In genomic region chr21:32719085-32719484, GRCh38 we compare ENCODE assay signal across 17 cellular contexts. TPM values are rescaled to one million over a fixed set of nuclear protein-coding genes. Genes with fewer than 3 reads are reported as not detected.
DNase-seq lines count a peak whose midpoint lies in the region; ATAC-seq and TF ChIP-seq lines count a peak whose summit lies in the region.
"Had no signal": no experiment of that assay in that cellular context is flagged by ENCODE, and none has a peak within 500 bp of the region (broad histone marks: within the 10 kb centered on the region; RNA-seq: fewer than 3 reads in every experiment).

No MANE protein-coding gene starts in this region.

- TF ChIP-seq CTCF in CD14-positive monocyte (IDR thresholded peaks at IDR 0.05): no peak

- H3K9me3 Mint-ChIP-seq in CD14-positive monocyte: peaks cover 0 to 3% (median 0%) of the 10 kb centered on the region in 7 donors
- H3K9me3 Mint-ChIP-seq in stimulated activated memory B cell treated with anti-CD40 and anti-IgM and Interleukin-4, amounts not matched to agents 10 μg/mL and 1 μg/mL and 100 μg/mL, for 72 hours: peaks cover 4% of the 10 kb centered on the region
- H3K9me3 Mint-ChIP-seq: HFFc6 had no signal

- peaks cover 25% of the 10 kb centered on the region for H3K4me1 Mint-ChIP-seq in CD14-positive monocyte
- H3K4me1 Mint-ChIP-seq in stimulated activated memory B cell treated with anti-CD40 and anti-IgM and Interleukin-4, amounts not matched to agents 10 μg/mL and 1 μg/mL and 100 μg/mL, for 72 hours: no peaks in the 10 kb centered on the region

- ATAC-seq in left colon: peak; percentile 26
- no peak for ATAC-seq in GM18868 (IDR thresholded peaks at IDR 0.05; ENCODE audit: unreplicated experiment)
- no peak for ATAC-seq in stimulated activated memory B cell treated with anti-CD40 and anti-IgM and Interleukin-4, amounts not matched to agents 10 μg/mL and 1 μg/mL and 100 μg/mL, for 72 hours

- no peak overlapping the region for H3K9ac ChIP-seq in SK-N-MC (ENCODE audit: insufficient read length)

- peaks cover 45 to 60% of the 10 kb centered on the region in 2 donors for H3K36me3 Mint-ChIP-seq in CD14-positive monocyte
- H3K36me3 Mint-ChIP-seq in stimulated activated memory B cell treated with anti-CD40 and anti-IgM and Interleukin-4, amounts not matched to agents 10 μg/mL and 1 μg/mL and 100 μg/mL, for 72 hours: peaks cover 51% of the 10 kb centered on the region

- DNase-seq in CD14-positive monocyte (ENCODE audit: low spot score): no peak
- peak; percentile 11 for DNase-seq in HT-29 (ENCODE audit: low spot score)
- peak; percentile 83 for DNase-seq in SK-N-MC (ENCODE audit: low read depth, low spot score)
- DNase-seq in left colon: no peak
- DNase-seq in stimulated activated CD4-positive, alpha-beta T cell treated with anti-CD3 and anti-CD28 coated beads, Interleukin-2, amount 100 ng/mL, for 24 hours: no peak
- no peak for DNase-seq in SK-N-DZ (ENCODE audit: low spot score)
- DNase-seq: AML-193; CD4-positive, CD25-positive, alpha-beta regulatory T cell; HFFc6; IMR-90; Kasumi-1; NCI-H146; NCI-H2081 treated with DMSO at 0.1 percent for 48 hours; NCI-H510A; SIG-M5 had no signal

- H3K27ac ChIP-seq in SK-N-MC: 0 out of 2 replicates have a peak overlapping the region, but pooled peaks have one; percentile 21

- H3K4me3 ChIP-seq in SK-N-MC: peak overlapping the region; percentile 17; the same call in 1 of the 2 replicates

- no peaks in the 10 kb centered on the region for H3K27me3 Mint-ChIP-seq in CD14-positive monocyte (ENCODE audit: low read depth in 3 of 3)
- H3K27me3 Mint-ChIP-seq in stimulated activated memory B cell treated with anti-CD40 and anti-IgM and Interleukin-4, amounts not matched to agents 10 μg/mL and 1 μg/mL and 100 μg/mL, for 72 hours: peaks cover 52% of the 10 kb centered on the region
- H3K27me3 Mint-ChIP-seq: CD4-positive, CD25-positive, alpha-beta regulatory T cell had no signal

- no peaks in the 10 kb centered on the region for H3K9me3 ChIP-seq in SK-N-MC (ENCODE audit: low read depth, low read length)

- peak overlapping the region in 5 of 7 donors; percentile 44 to 81 (median 55) for H3K27ac Mint-ChIP-seq in CD14-positive monocyte
- no peak overlapping the region for H3K27ac Mint-ChIP-seq in stimulated activated memory B cell treated with anti-CD40 and anti-IgM and Interleukin-4, amounts not matched to agents 10 μg/mL and 1 μg/mL and 100 μg/mL, for 72 hours
- H3K27ac Mint-ChIP-seq: HFFc6 had no signal

- H3K36me3 ChIP-seq in SK-N-MC (ENCODE audit: insufficient read depth, low read length): peaks cover 7% of the 10 kb centered on the region

- intact Hi-C loops in CD14-positive monocyte (cut with micrococcal nuclease): no loop called here
- intact Hi-C loops in left colon (cut with DNase I, micrococcal nuclease): no loop called here

- no peak overlapping the region for H3K4me3 Mint-ChIP-seq in CD14-positive monocyte
- H3K4me3 Mint-ChIP-seq in stimulated activated memory B cell treated with anti-CD40 and anti-IgM and Interleukin-4, amounts not matched to agents 10 μg/mL and 1 μg/mL and 100 μg/mL, for 72 hours: no peak overlapping the region
- H3K4me3 Mint-ChIP-seq: CD4-positive, CD25-positive, alpha-beta regulatory T cell; HFFc6 had no signal

RNA-seq across cellular contexts. Expression of gene SYNJ1, which starts 8.7 kb away (rescaled TPM):
- 1 to 10 TPM; 4.0 to 8.1 TPM for polyA plus RNA-seq in CD14-positive monocyte
- total RNA-seq in HT-29 (2014; rRNA removed; shearing (Covaris generic)): 0.46 and 3.0 TPM in 2 replicates
- 10 to 100 TPM; 13.1 to 14.0 TPM for total RNA-seq in left colon
- 2.1 and 5.2 TPM in 2 replicates for polyA plus RNA-seq in SK-N-DZ (2014; cell fraction: cytosol; rRNA removed)
- 8.7 and 16.8 TPM in 2 replicates for polyA plus RNA-seq in SK-N-DZ (2014; cell fraction: nucleus; rRNA removed)

RNA-seq across cellular contexts. Expression of gene PAXBP1, which starts 52.5 kb away (rescaled TPM):
- 1 to 10 TPM; 3.6 to 4.1 TPM for polyA plus RNA-seq in CD14-positive monocyte
- total RNA-seq in HT-29 (2014; rRNA removed; shearing (Covaris generic)): 16.5 and 16.7 TPM in 2 replicates
- total RNA-seq in left colon: 10 to 100 TPM; 25.9 to 32.3 TPM
- polyA plus RNA-seq in SK-N-DZ (2014; cell fraction: cytosol; rRNA removed): 44.3 and 47.0 TPM in 2 replicates
- 399 and 504 TPM in 2 replicates for polyA plus RNA-seq in SK-N-DZ (2014; cell fraction: nucleus; rRNA removed)

Comparison
In these comparisons a context has a peak if more than half of its experiments do, and no peak if none do; other contexts are left out.
1. DNase-seq: peak in HT-29 (single experiment) and SK-N-MC (single experiment); none in CD14-positive monocyte (single experiment), left colon (0 of 2), stimulated activated CD4-positive, alpha-beta T cell treated with anti-CD3 and anti-CD28 coated beads, Interleukin-2, amount 100 ng/mL, for 24 hours (0 of 2) and SK-N-DZ (single experiment).